1 cellular context compared by ENCODE assay signal in the genomic region with DNA sequence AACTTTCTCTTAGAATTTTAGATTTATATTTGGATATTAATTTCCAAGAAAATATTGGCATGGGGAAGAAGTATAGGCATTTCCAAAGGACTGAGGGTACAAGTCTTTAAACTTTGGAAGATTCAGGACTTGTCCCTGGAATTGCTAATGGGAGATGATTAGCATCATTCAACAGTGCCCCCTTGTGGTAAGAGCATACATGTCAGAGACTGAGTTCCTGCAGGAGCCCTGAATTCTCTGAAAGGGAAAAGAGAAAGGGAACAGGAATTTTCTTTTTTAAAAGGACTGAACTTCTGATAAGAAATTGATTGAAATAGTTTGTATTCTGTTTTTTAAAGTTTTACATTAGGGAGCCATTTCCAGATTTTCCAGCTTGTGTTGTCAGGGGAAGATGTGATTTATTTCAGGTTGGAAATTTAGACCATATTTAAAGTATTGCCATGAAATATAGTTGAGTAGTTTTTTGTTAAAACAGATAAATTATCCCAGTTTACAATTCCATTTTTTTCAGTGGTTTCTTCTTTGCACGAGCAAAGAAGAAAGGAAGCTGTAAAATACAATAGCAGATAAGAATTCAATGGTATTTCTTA.
TF ChIP-seq lines count a peak whose summit lies in the region.

No MANE protein-coding gene starts in this region.

TF ChIP-seq in HepG2, 621 proteins besides CTCF, POLR2A, EP300 and RAD21 (continued from another document):
- TF ChIP-seq, protein P1, sequence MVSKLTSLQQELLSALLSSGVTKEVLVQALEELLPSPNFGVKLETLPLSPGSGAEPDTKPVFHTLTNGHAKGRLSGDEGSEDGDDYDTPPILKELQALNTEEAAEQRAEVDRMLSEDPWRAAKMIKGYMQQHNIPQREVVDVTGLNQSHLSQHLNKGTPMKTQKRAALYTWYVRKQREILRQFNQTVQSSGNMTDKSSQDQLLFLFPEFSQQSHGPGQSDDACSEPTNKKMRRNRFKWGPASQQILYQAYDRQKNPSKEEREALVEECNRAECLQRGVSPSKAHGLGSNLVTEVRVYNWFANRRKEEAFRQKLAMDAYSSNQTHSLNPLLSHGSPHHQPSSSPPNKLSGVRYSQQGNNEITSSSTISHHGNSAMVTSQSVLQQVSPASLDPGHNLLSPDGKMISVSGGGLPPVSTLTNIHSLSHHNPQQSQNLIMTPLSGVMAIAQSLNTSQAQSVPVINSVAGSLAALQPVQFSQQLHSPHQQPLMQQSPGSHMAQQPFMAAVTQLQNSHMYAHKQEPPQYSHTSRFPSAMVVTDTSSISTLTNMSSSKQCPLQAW (CRISPR knock-in tag; IDR thresholded peaks at IDR 0.05) = no peak
- no peak for TF ChIP-seq TRIM22 (IDR thresholded peaks at IDR 0.05)
- TF ChIP-seq ZNF687 (CRISPR knock-in tag; IDR thresholded peaks at IDR 0.05) = no peak
- peak; percentile 76 for TF ChIP-seq SMC3 (IDR thresholded peaks at IDR 0.05; ENCODE audit: low read length)
